Comparison of ENCODE assay signal across 12 cellular contexts in the genomic region with DNA sequence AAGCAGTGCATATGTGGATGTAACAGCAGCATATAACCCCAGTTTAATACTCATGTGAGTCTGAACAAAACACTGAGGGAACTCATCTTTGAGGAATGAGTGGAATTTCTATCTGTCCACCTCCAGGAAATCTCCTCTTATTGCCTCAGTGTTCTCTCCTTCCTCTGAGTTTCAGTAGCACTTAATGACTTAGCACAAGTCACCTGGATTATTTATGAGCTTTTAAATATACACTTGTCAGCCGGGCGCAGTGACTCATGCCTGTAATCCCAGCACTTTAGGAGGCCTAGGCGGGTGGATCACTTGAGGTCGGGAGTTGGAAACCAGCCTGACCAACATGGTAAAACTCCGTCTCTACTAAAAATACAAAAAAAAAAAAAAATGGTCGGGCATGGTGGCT. TPM values are rescaled to one million over a fixed set of nuclear protein-coding genes. Genes with fewer than 3 reads are reported as not detected.
DNase-seq lines count a peak whose midpoint lies in the region; ATAC-seq and TF ChIP-seq lines count a peak whose summit lies in the region.
"Had no signal": no experiment of that assay in that cellular context is flagged by ENCODE, and none has a peak within 500 bp of the region (broad histone marks: within the 10 kb centered on the region; RNA-seq: fewer than 3 reads in every experiment).

No MANE protein-coding gene starts in this region.

- WGBS in body of pancreas, 2 donors, result 44 to 55% methylated on average over 6 of the region's 6 CpGs

- H3K4me3 ChIP-seq in AG09309 (ENCODE audit: control insufficient read depth, low read depth, low read length) (no peak overlapping the region), body of pancreas (no peak overlapping the region), left lung (no peak overlapping the region)

- TF ChIP-seq POLR2A in body of pancreas (IDR thresholded peaks at IDR 0.05), result no peak

- H3K4me1 ChIP-seq in body of pancreas, result peaks cover 19% of the 10 kb centered on the region
- peaks cover 0 to 19% of the 10 kb centered on the region in 2 donors for H3K4me1 ChIP-seq in left lung

- ATAC-seq in body of pancreas (peak; percentile 11), left lung (peak; percentile 20)
- ATAC-seq: effector memory CD8-positive, alpha-beta T cell; T-cell had no signal

- DNase-seq in AG09309 (ENCODE audit: low read depth), result peak; percentile 84
- DNase-seq in HT1080 (ENCODE audit: low read depth), result peak; percentile 97
- DNase-seq in body of pancreas, result peak in 3 of 4 donors; percentile 18 to 53 (median 36)
- DNase-seq in left lung, result peak in 1 of 2 donors; percentile 60
- DNase-seq in ecto neural progenitor cell (ENCODE audit: low spot score), result no peak
- DNase-seq in NCI-H2171 treated with DMSO at 0.1 percent for 48 hours (lab: John Stamatoyannopoulos, UW), result no peak
- DNase-seq in NCI-H1417 treated with DMSO at 0.1 percent for 48 hours (lab: John Stamatoyannopoulos, UW), result no peak
- DNase-seq in substantia nigra (lab: John Stamatoyannopoulos, UW), result no peak
- DNase-seq: activated T-cell treated with anti-CD3 and anti-CD28 coated beads, Interleukin-2, amount 50 U/mL, for 24 hours; effector memory CD8-positive, alpha-beta T cell; NCI-H1436; T-cell had no signal

- intact Hi-C loops in body of pancreas (cut with DNase I), result no loop called here
- intact Hi-C loops in left lung (cut with DNase I), result no loop called here

- H3K27me3 ChIP-seq in body of pancreas (no peaks in the 10 kb centered on the region), left lung (peaks cover 0 to 13% of the 10 kb centered on the region in 2 donors)

- H3K9me3 ChIP-seq in body of pancreas (no peaks in the 10 kb centered on the region), left lung (peaks cover 0 to 7% of the 10 kb centered on the region in 2 donors)

- H3K27ac ChIP-seq in body of pancreas (peak overlapping the region in 2 of 4 donors; percentile 17 to 40), left lung (peak overlapping the region in 1 of 2 donors; percentile 71), substantia nigra (ENCODE audit: low read depth, low read length, poor library complexity, severe bottlenecking) (no peak overlapping the region)

- TF ChIP-seq CTCF in AG09309 (IDR thresholded peaks at IDR 0.05; ENCODE audit: control insufficient read depth, insufficient read depth, low read depth, low read length, missing control alignments) (no peak), body of pancreas (IDR thresholded peaks at IDR 0.05) (no peak), left lung (IDR thresholded peaks at IDR 0.05) (no peak)

- H3K36me3 ChIP-seq in body of pancreas (replicated peaks in 1 of 2; ENCODE audit: insufficient read depth in 1 of 2, low read depth in 2 of 2), result no peaks in the 10 kb centered on the region
- no peaks in the 10 kb centered on the region for H3K36me3 ChIP-seq in left lung

RNA-seq across cellular contexts. Expression of a gene that starts 4.3 kb away (rescaled TPM):
- total RNA-seq in HT1080 (2014; rRNA removed; shearing (Covaris generic)), result 29.2 and 40.4 TPM in 2 replicates
- 8.0 and 8.4 TPM in 2 replicates for polyA plus RNA-seq in HT1080 (2015; cell fraction: cytosol; rRNA removed)
- 4.2 and 7.0 TPM in 2 replicates for polyA plus RNA-seq in HT1080 (2015; cell fraction: nucleus; rRNA removed)
- total RNA-seq in body of pancreas (1 to 10 TPM in 1 of 2 donors, under 1 TPM in 1; 0.66 to 1.6 TPM), left lung (10 to 100 TPM; 22.9 to 26.6 TPM)

RNA-seq across cellular contexts. Expression of a gene that starts 25.8 kb away (rescaled TPM):
- total RNA-seq in HT1080 (2014; rRNA removed; shearing (Covaris generic)), result 16.2 and 24.2 TPM in 2 replicates
- polyA plus RNA-seq in HT1080 (2015; cell fraction: cytosol; rRNA removed), result 22.0 and 25.8 TPM in 2 replicates
- 11.0 TPM in 2 replicates for polyA plus RNA-seq in HT1080 (2015; cell fraction: nucleus; rRNA removed)
- total RNA-seq in body of pancreas (10 to 100 TPM; 44.9 to 47.1 TPM), left lung (10 to 100 TPM; 74.7 to 80.5 TPM)

Comparison
In these comparisons a context has a peak if more than half of its experiments do, and no peak if none do; other contexts are left out.
1. DNase-seq: peak in AG09309 (single experiment), HT1080 (single experiment) and body of pancreas (3 of 4); none in ecto neural progenitor cell (single experiment), NCI-H2171 treated with DMSO at 0.1 percent for 48 hours (single experiment), NCI-H1417 treated with DMSO at 0.1 percent for 48 hours (single experiment) and substantia nigra (0 of 49).
2. RNA of a gene that starts 4.3 kb away (total RNA-seq): 29.2 to 40.4 TPM in HT1080 and 22.9 to 26.6 TPM in left lung; 0.66 to 1.6 TPM in body of pancreas; every median in the first group is over 4 times any median in the second.